In genomic region chr3:16423947-16424673, GRCh38 we compare ENCODE assay signal across 14 cellular contexts.
DNase-seq lines count a peak whose midpoint lies in the region; ATAC-seq and TF ChIP-seq lines count a peak whose summit lies in the region.
"Had no signal": no experiment of that assay in that cellular context is flagged by ENCODE, and none has a peak within 500 bp of the region (broad histone marks: within the 10 kb centered on the region; RNA-seq: fewer than 3 reads in every experiment).

No MANE protein-coding gene starts in this region.

- H3K36me3 ChIP-seq in SU-DHL-6 (ENCODE audit: low read length): peaks cover 53% of the 10 kb centered on the region
- H3K36me3 ChIP-seq: upper lobe of right lung had no signal

- no peak overlapping the region for H3K27ac Mint-ChIP-seq in type B pancreatic cell
- H3K27ac Mint-ChIP-seq: activated naive CD8-positive, alpha-beta T cell; CD8-positive, alpha-beta T cell; nephron had no signal

- H3K4me3 ChIP-seq in SU-DHL-6 (ENCODE audit: insufficient read depth, low read length, poor library complexity, severe bottlenecking): no peak overlapping the region
- H3K4me3 ChIP-seq: upper lobe of right lung had no signal

- DNase-seq in hepatic stellate cell (ENCODE audit: low spot score) (no peak), type B pancreatic cell (ENCODE audit: extremely low spot score, unreplicated experiment) (no peak)
- no peak for DNase-seq in activated naive CD4-positive, alpha-beta T cell (lab: John Stamatoyannopoulos, UW)
- DNase-seq: activated CD4-positive, alpha-beta T cell treated with anti-CD3 and anti-CD28 coated beads, Interleukin-2, amount 50 U/mL, for 4 hours; CD8-positive, alpha-beta T cell; cortex of kidney; small intestine; upper lobe of right lung had no signal

- no peaks in the 10 kb centered on the region for H3K36me3 Mint-ChIP-seq in type B pancreatic cell

- no peak overlapping the region for H3K9ac ChIP-seq in SU-DHL-6 (ENCODE audit: low read length)

- TF ChIP-seq CTCF in SU-DHL-6 (IDR thresholded peaks at IDR 0.05; ENCODE audit: insufficient read depth, low read length, poor library complexity, severe bottlenecking): no peak
- no peak for TF ChIP-seq CTCF in type B pancreatic cell (conservative IDR thresholded peaks at IDR 0.05)

- no peaks in the 10 kb centered on the region for H3K9me3 ChIP-seq in SU-DHL-6 (ENCODE audit: insufficient read depth, low read length)
- H3K9me3 ChIP-seq: upper lobe of right lung had no signal

- H3K4me3 Mint-ChIP-seq in type B pancreatic cell: no peak overlapping the region
- H3K4me3 Mint-ChIP-seq: activated naive CD8-positive, alpha-beta T cell; CD8-positive, alpha-beta T cell; nephron had no signal

- peaks cover 5% of the 10 kb centered on the region for H3K4me1 Mint-ChIP-seq in type B pancreatic cell (ENCODE audit: unreplicated experiment)

- peak overlapping the region; percentile 100 for H3K27ac ChIP-seq in SU-DHL-6 (ENCODE audit: low read depth, low read length)
- H3K27ac ChIP-seq: upper lobe of right lung had no signal

- no peaks in the 10 kb centered on the region for H3K27me3 ChIP-seq in SU-DHL-6 (ENCODE audit: low read length)
- H3K27me3 ChIP-seq: upper lobe of right lung had no signal

- H3K9me3 Mint-ChIP-seq in type B pancreatic cell: no peaks in the 10 kb centered on the region
- H3K9me3 Mint-ChIP-seq: CD8-positive, alpha-beta T cell; nephron had no signal

- H3K4me2 ChIP-seq in SU-DHL-6 (ENCODE audit: low read depth, low read length, poor library complexity, severe bottlenecking): peak overlapping the region; percentile 33

- H3K27me3 Mint-ChIP-seq in type B pancreatic cell: peaks cover 7% of the 10 kb centered on the region
- H3K27me3 Mint-ChIP-seq: activated naive CD8-positive, alpha-beta T cell had no signal

- H3F3A ChIP-seq in SU-DHL-6 (ENCODE audit: insufficient read depth): peaks cover 32% of the 10 kb centered on the region; the same call in 1 of the 2 replicates

- H3K79me2 ChIP-seq in SU-DHL-6 (ENCODE audit: insufficient read depth, low read length): peaks cover 99% of the 10 kb centered on the region

- H3K9me2 ChIP-seq in SU-DHL-6 (replicated peaks; ENCODE audit: insufficient read depth, low read length): no peaks in the 10 kb centered on the region

- no peak overlapping the region for H2AFZ ChIP-seq in SU-DHL-6 (ENCODE audit: low read depth, low read length, severe bottlenecking)

- peak; percentile 86 for ATAC-seq in GM18909 (IDR thresholded peaks at IDR 0.05; ENCODE audit: poor library complexity, unreplicated experiment)
- peak; percentile 90 for ATAC-seq in GM21717 (IDR thresholded peaks at IDR 0.05; ENCODE audit: unreplicated experiment)
- peak; percentile 74 for ATAC-seq in HG03103 (IDR thresholded peaks at IDR 0.05; ENCODE audit: low read depth, unreplicated experiment)
- ATAC-seq: CD8-positive, alpha-beta T cell had no signal

- no peaks in the 10 kb centered on the region for H4K20me1 ChIP-seq in SU-DHL-6 (ENCODE audit: low read depth, low read length)
